Comparison of ENCODE assay signal across 9 cellular contexts in the genomic region with DNA sequence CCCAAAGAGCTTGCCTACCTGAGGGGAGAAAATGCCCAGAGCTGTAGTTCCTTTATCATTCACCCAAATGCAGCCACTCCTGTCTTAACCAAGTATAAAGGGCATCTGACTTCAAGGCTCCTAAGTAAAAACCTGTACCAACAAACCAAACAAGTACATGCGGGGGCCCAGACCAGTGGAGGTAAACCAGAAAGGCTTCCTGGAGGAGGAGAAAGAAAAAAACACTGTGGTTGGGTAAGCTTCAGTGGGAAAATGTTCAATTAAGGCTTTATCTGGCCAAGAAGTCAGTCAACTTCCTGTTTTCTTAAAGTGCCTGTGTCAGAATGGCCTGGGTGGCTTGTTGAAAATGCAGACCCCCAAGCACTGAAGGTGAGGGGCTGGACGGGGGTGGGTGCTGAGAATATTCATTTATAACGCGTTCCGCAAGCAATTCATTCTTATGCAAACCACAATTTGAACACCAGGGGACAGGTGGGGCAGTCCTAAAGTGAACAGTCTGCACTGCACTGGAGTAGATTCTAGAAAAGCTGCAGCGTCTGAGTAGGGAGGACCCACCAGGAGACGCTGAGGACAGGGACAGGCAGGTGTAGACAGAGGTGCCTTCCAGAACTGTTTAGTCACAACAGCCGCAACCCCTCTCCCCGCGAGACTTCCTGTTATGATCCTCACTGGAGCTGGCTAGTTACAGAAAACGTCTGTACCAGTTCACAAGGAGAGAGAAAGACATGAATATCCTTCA.
A peak's percentile ranks its signal among the peaks of the same experiment; 100 is the strongest.
DNase-seq lines count a peak whose midpoint lies in the region; ATAC-seq and TF ChIP-seq lines count a peak whose summit lies in the region.
"Had no signal": no experiment of that assay in that cellular context is flagged by ENCODE, and none has a peak within 500 bp of the region (broad histone marks: within the 10 kb centered on the region; RNA-seq: fewer than 3 reads in every experiment).

No MANE protein-coding gene starts in this region.

- H3K4me3 ChIP-seq in suprapubic skin, result peak overlapping the region; percentile 79
- H3K4me3 ChIP-seq: right lobe of liver had no signal

- peak overlapping the region; percentile 19 for H3K27ac ChIP-seq in cingulate gyrus (ENCODE audit: low read depth, low read length)
- H3K27ac ChIP-seq in suprapubic skin, result peak overlapping the region; percentile 73
- H3K27ac ChIP-seq: right lobe of liver had no signal

- peak; percentile 14 for DNase-seq in activated effector memory CD4-positive, alpha-beta T cell treated with Interleukin-2 at 50 U/mL for 16 hours
- DNase-seq in activated effector memory CD4-positive, alpha-beta T cell treated with anti-CD3 and anti-CD28 coated beads, Interleukin-2, amount 50 U/mL, for 16 hours, result no peak
- DNase-seq in NOMO-1 treated with DMSO at 0.1 percent for 48 hours (lab: John Stamatoyannopoulos, UW; ENCODE audit: unreplicated experiment) (peak; percentile 38), suprapubic skin (ENCODE audit: low spot score in 2 of 2) (no peak), NAMALWA (ENCODE audit: low spot score) (no peak)
- DNase-seq: right lobe of liver had no signal

- ATAC-seq in HG03469 (IDR thresholded peaks at IDR 0.05; ENCODE audit: unreplicated experiment) (no peak), GM21528 (IDR thresholded peaks at IDR 0.05; ENCODE audit: low FRiP score, unreplicated experiment) (no peak)

- no peaks in the 10 kb centered on the region for H3K36me3 ChIP-seq in suprapubic skin
- H3K36me3 ChIP-seq: right lobe of liver had no signal

- no peak for TF ChIP-seq POLR2A in suprapubic skin (IDR thresholded peaks at IDR 0.05)

- TF ChIP-seq EP300 in suprapubic skin (IDR thresholded peaks at IDR 0.05), result no peak

- peaks cover 62% of the 10 kb centered on the region for H3K4me1 ChIP-seq in suprapubic skin

- H3K9me3 ChIP-seq in suprapubic skin, result no peaks in the 10 kb centered on the region
- H3K9me3 ChIP-seq: right lobe of liver had no signal

- no peak for TF ChIP-seq CTCF in suprapubic skin (IDR thresholded peaks at IDR 0.05)

- WGBS in suprapubic skin, result 30% methylated on average over 11 of the region's 11 CpGs

- peaks cover 20% of the 10 kb centered on the region for H3K27me3 ChIP-seq in suprapubic skin

Comparison
In these comparisons a context has a peak if more than half of its experiments do, and no peak if none do; other contexts are left out.
1. DNase-seq: peak in activated effector memory CD4-positive, alpha-beta T cell treated with Interleukin-2 at 50 U/mL for 16 hours (single experiment) and NOMO-1 treated with DMSO at 0.1 percent for 48 hours (single experiment); none in activated effector memory CD4-positive, alpha-beta T cell treated with anti-CD3 and anti-CD28 coated beads, Interleukin-2, amount 50 U/mL, for 16 hours (single experiment), suprapubic skin (0 of 2) and NAMALWA (single experiment).